In genomic region chr1:41917051-41917530, GRCh38 we compare ENCODE assay signal across 9 cellular contexts. TPM values are rescaled to one million over a fixed set of nuclear protein-coding genes. Genes with fewer than 3 reads are reported as not detected.
DNase-seq lines count a peak whose midpoint lies in the region; ATAC-seq and TF ChIP-seq lines count a peak whose summit lies in the region.
"Had no signal": no experiment of that assay in that cellular context is flagged by ENCODE, and none has a peak within 500 bp of the region (broad histone marks: within the 10 kb centered on the region; RNA-seq: fewer than 3 reads in every experiment).

No MANE protein-coding gene starts in this region.

- H3K9me2 ChIP-seq in MM.1S (replicated peaks; ENCODE audit: insufficient read depth, low read length) = no peaks in the 10 kb centered on the region

- peaks cover 63% of the 10 kb centered on the region for H3K4me1 ChIP-seq in CD8-positive, alpha-beta T cell (ENCODE audit: insufficient read depth, low read length)
- peaks cover 4% of the 10 kb centered on the region; the same call in 1 of the 2 replicates for H3K4me1 ChIP-seq in MM.1S (ENCODE audit: low read length)
- H3K4me1 ChIP-seq in effector memory CD4-positive, alpha-beta T cell (ENCODE audit: control insufficient read depth, insufficient read depth, low read length, poor library complexity, severe bottlenecking) = peaks cover 59% of the 10 kb centered on the region
- peaks cover 34% of the 10 kb centered on the region for H3K4me1 ChIP-seq in neuron (ENCODE audit: insufficient read depth, low read length)

- no peaks in the 10 kb centered on the region for H3K27me3 Mint-ChIP-seq in CD8-positive, alpha-beta T cell (ENCODE audit: low read depth)

- H3K4me3 ChIP-seq in CD8-positive, alpha-beta T cell (ENCODE audit: low read depth, low read length) = peak overlapping the region; percentile 70
- peak overlapping the region; percentile 68 for H3K4me3 ChIP-seq in MM.1S (ENCODE audit: low read length)
- H3K4me3 ChIP-seq in effector memory CD4-positive, alpha-beta T cell (ENCODE audit: insufficient read depth, low read depth, low read length, poor library complexity, severe bottlenecking) = peak overlapping the region; percentile 58
- peak overlapping the region; percentile 63 for H3K4me3 ChIP-seq in neuron (ENCODE audit: low read length)

- peak overlapping the region; percentile 83 for H3K4me2 ChIP-seq in MM.1S (ENCODE audit: low read depth, low read length)

- no peak for DNase-seq in CD8-positive, alpha-beta T cell
- DNase-seq in MM.1S (no peak), NCI-H345 (lab: John Stamatoyannopoulos, UW) (no peak), NCI-H2171 (lab: John Stamatoyannopoulos, UW) (no peak), CD1c-positive myeloid dendritic cell (ENCODE audit: extremely low spot score) (no peak), NCI-H1092 treated with DMSO at 0.1 percent for 48 hours (lab: John Stamatoyannopoulos, UW) (no peak)
- no peak for DNase-seq in effector memory CD4-positive, alpha-beta T cell
- DNase-seq: KG1 had no signal

- peaks cover 2% of the 10 kb centered on the region for H3K9me3 Mint-ChIP-seq in CD8-positive, alpha-beta T cell

- H3K4me3 Mint-ChIP-seq in CD8-positive, alpha-beta T cell = peak overlapping the region; percentile 95

- peaks cover 2% of the 10 kb centered on the region for H3K36me3 Mint-ChIP-seq in CD8-positive, alpha-beta T cell

- H3K9me3 ChIP-seq in CD8-positive, alpha-beta T cell (ENCODE audit: low read length) = no peaks in the 10 kb centered on the region
- H3K9me3 ChIP-seq in MM.1S (replicated peaks; ENCODE audit: insufficient read depth, low read length) (no peaks in the 10 kb centered on the region), neuron (ENCODE audit: low read length) (no peaks in the 10 kb centered on the region)
- H3K9me3 ChIP-seq in effector memory CD4-positive, alpha-beta T cell (ENCODE audit: control insufficient read depth, low read length) = no peaks in the 10 kb centered on the region

- no peaks in the 10 kb centered on the region for H3K36me3 ChIP-seq in CD8-positive, alpha-beta T cell (ENCODE audit: insufficient read depth, low read length)
- H3K36me3 ChIP-seq in MM.1S (replicated peaks; ENCODE audit: insufficient read depth, low read length) (no peaks in the 10 kb centered on the region), neuron (ENCODE audit: insufficient read depth, low read length) (no peaks in the 10 kb centered on the region)
- no peaks in the 10 kb centered on the region for H3K36me3 ChIP-seq in effector memory CD4-positive, alpha-beta T cell (ENCODE audit: control insufficient read depth, insufficient read depth, low read length)

- peak overlapping the region; percentile 18 for H3K27ac ChIP-seq in CD8-positive, alpha-beta T cell (ENCODE audit: low read depth, low read length)
- H3K27ac ChIP-seq in MM.1S (ENCODE audit: low read length) = no peak overlapping the region
- peak overlapping the region; percentile 60 for H3K27ac ChIP-seq in effector memory CD4-positive, alpha-beta T cell (ENCODE audit: insufficient read depth, low read length, poor library complexity, severe bottlenecking)

- H3K27ac Mint-ChIP-seq in CD8-positive, alpha-beta T cell = peak overlapping the region; percentile 81

- H2AFZ ChIP-seq in MM.1S (ENCODE audit: low read length) (no peak overlapping the region; the same call in 1 of the 2 replicates), neuron (ENCODE audit: low read depth, low read length) (peak overlapping the region; percentile 89)

- no peak overlapping the region for H3K9ac ChIP-seq in MM.1S (ENCODE audit: low read length)

- no peak for TF ChIP-seq CTCF in CD8-positive, alpha-beta T cell (IDR thresholded peaks at IDR 0.05)
- no peak for TF ChIP-seq CTCF in MM.1S (IDR thresholded peaks at IDR 0.05; ENCODE audit: low read length)

- H3K4me1 Mint-ChIP-seq in CD8-positive, alpha-beta T cell (ENCODE audit: low read depth) = peaks cover 83% of the 10 kb centered on the region

- H4K20me1 ChIP-seq in MM.1S (ENCODE audit: insufficient read depth, low read length) = no peaks in the 10 kb centered on the region

- CTCF ChIA-PET in CD8-positive, alpha-beta T cell (lab: Charles Lee) = interaction anchor here (1.3 to 6.4 kb wide), 3 partner anchors 9 to 25 kb away, joined by 3 to 61 read pairs (median 7); no protein-coding TSS in a partner anchor

- intact Hi-C loops in CD8-positive, alpha-beta T cell (cut with DNase I, micrococcal nuclease) = loop anchor here in 1 of 2 experiments (10.0 kb wide), 1 partner anchor 548 kb away; the partner anchor contains the start of gene CCDC30

- POLR2A ChIA-PET in CD8-positive, alpha-beta T cell (lab: Charles Lee) = interaction anchor here (1.1 to 8.1 kb wide), 3 partner anchors 9 to 25 kb away, joined by 3 to 89 read pairs (median 4); no protein-coding TSS in a partner anchor

- H3F3A ChIP-seq in MM.1S (ENCODE audit: insufficient read depth, low read length) = 0 out of 2 replicates have a peak, but pooled peaks cover 8% of the 10 kb centered on the region

- H3K79me2 ChIP-seq in MM.1S (ENCODE audit: low read length) = no peaks in the 10 kb centered on the region

- no peak for ATAC-seq in CD8-positive, alpha-beta T cell

- no peaks in the 10 kb centered on the region for H3K27me3 ChIP-seq in CD8-positive, alpha-beta T cell (ENCODE audit: insufficient read depth, low read length)
- H3K27me3 ChIP-seq in MM.1S (replicated peaks; ENCODE audit: insufficient read depth, low read length) (no peaks in the 10 kb centered on the region), neuron (ENCODE audit: insufficient read depth, low read length) (no peaks in the 10 kb centered on the region)
- H3K27me3 ChIP-seq in effector memory CD4-positive, alpha-beta T cell (replicated peaks; ENCODE audit: control insufficient read depth, insufficient read depth, low read length, poor library complexity, severe bottlenecking) = no peaks in the 10 kb centered on the region

RNA-seq across cellular contexts. Expression of gene HIVEP3, which starts 1.6 kb away (rescaled TPM):
- 1 to 10 TPM; 5.0 TPM for total RNA-seq in CD8-positive, alpha-beta T cell
